Comparison of ENCODE assay signal across 1 cellular context in genomic region chr7:120857558-120858298, GRCh38.
TF ChIP-seq lines count a peak whose summit lies in the region.

A gene with protein sequence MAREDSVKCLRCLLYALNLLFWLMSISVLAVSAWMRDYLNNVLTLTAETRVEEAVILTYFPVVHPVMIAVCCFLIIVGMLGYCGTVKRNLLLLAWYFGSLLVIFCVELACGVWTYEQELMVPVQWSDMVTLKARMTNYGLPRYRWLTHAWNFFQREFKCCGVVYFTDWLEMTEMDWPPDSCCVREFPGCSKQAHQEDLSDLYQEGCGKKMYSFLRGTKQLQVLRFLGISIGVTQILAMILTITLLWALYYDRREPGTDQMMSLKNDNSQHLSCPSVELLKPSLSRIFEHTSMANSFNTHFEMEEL (minus strand): TSS chr7:120858144. CDS start chr7:120856763, 1,381 bp downstream.

TF ChIP-seq in HEK293, 187 proteins besides CTCF, POLR2A, EP300 and RAD21 (continued from another document and continues in another):
- TF ChIP-seq BCL6B (tag by site-specific recombination; IDR thresholded peaks at IDR 0.05) (peak; percentile 67; the same call in 1 of the 2 replicates), REPIN1 (tag by site-specific recombination; IDR thresholded peaks at IDR 0.05; ENCODE audit: low read depth) (no peak), ZSCAN4 (tag by site-specific recombination; IDR thresholded peaks at IDR 0.05) (no peak), ZNF37A (tag by site-specific recombination; IDR thresholded peaks at IDR 0.05) (no peak), ZNF398 (tag by site-specific recombination; IDR thresholded peaks at IDR 0.05) (peak; percentile 19; the same call in 1 of the 2 replicates), ZNF747 (tag by site-specific recombination; IDR thresholded peaks at IDR 0.05) (no peak), ZNF19 (tag by site-specific recombination; IDR thresholded peaks at IDR 0.05; ENCODE audit: low read depth) (no peak), ZNF701 (tag by site-specific recombination; IDR thresholded peaks at IDR 0.05) (no peak), ZBTB49 (tag by site-specific recombination; IDR thresholded peaks at IDR 0.05; ENCODE audit: low read depth) (no peak), ZNF658 (tag by site-specific recombination; IDR thresholded peaks at IDR 0.05) (no peak), ZNF654 (tag by site-specific recombination; IDR thresholded peaks at IDR 0.05; ENCODE audit: low read depth) (no peak), REST (tag by site-specific recombination; IDR thresholded peaks at IDR 0.05) (peak; percentile 74), ZXDB (tag by site-specific recombination; IDR thresholded peaks at IDR 0.05) (peak; percentile 36; the same call in 1 of the 2 replicates), RBAK (tag by site-specific recombination; IDR thresholded peaks at IDR 0.05) (no peak), ZNF791 (tag by site-specific recombination; IDR thresholded peaks at IDR 0.05) (no peak), ZNF132 (tag by site-specific recombination; IDR thresholded peaks at IDR 0.05; ENCODE audit: borderline replicate concordance) (no peak), ZNF621 (tag by site-specific recombination; IDR thresholded peaks at IDR 0.05) (no peak), ZBTB10 (tag by site-specific recombination; IDR thresholded peaks at IDR 0.05) (no peak), HOXD13 (CRISPR knock-in tag; IDR thresholded peaks at IDR 0.05; ENCODE audit: borderline replicate concordance) (no peak), HOXA7 (CRISPR knock-in tag; IDR thresholded peaks at IDR 0.05; ENCODE audit: borderline replicate concordance) (no peak), ZNF518A (tag by site-specific recombination; conservative IDR thresholded peaks at IDR 0.05; ENCODE audit: low read depth) (no peak), ZNF221 (tag by site-specific recombination; IDR thresholded peaks at IDR 0.05; ENCODE audit: borderline replicate concordance) (no peak), ZNF624 (tag by site-specific recombination; IDR thresholded peaks at IDR 0.05) (no peak), ZEB2 (tag by site-specific recombination; IDR thresholded peaks at IDR 0.05) (peak; percentile 78), ZNF10 (tag by site-specific recombination; IDR thresholded peaks at IDR 0.05) (peak; percentile 93), SCRT1 (tag by site-specific recombination; IDR thresholded peaks at IDR 0.05; ENCODE audit: borderline replicate concordance) (no peak), ATF2 (tag by site-specific recombination; IDR thresholded peaks at IDR 0.05; ENCODE audit: low read depth) (no peak), TCF7L2 (IDR thresholded peaks at IDR 0.05; ENCODE audit: borderline replicate concordance, low read depth, low read length) (no peak), WT1 (tag by site-specific recombination; IDR thresholded peaks at IDR 0.05) (no peak), ZNF366 (tag by site-specific recombination; conservative IDR thresholded peaks at IDR 0.05) (peak; percentile 18; the same call in 1 of the 2 replicates)
- TF ChIP-seq, protein P1, sequence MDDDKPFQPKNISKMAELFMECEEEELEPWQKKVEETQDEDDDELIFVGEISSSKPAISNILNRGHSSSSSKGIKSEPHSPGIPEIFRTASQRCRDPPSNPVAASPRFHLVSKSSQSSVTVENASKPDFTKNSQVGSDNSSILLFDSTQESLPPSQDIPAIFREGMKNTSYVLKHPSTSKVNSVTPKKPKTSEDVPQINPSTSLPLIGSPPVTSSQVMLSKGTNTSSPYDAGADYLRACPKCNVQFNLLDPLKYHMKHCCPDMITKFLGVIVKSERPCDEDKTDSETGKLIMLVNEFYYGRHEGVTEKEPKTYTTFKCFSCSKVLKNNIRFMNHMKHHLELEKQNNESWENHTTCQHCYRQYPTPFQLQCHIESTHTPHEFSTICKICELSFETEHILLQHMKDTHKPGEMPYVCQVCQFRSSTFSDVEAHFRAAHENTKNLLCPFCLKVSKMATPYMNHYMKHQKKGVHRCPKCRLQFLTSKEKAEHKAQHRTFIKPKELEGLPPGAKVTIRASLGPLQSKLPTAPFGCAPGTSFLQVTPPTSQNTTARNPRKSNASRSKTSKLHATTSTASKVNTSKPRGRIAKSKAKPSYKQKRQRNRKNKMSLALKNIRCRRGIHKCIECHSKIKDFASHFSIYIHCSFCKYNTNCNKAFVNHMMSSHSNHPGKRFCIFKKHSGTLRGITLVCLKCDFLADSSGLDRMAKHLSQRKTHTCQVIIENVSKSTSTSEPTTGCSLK (tag by site-specific recombination; IDR thresholded peaks at IDR 0.05), result no peak
